ENCODE assay signal across 24 cellular contexts in genomic region chr5:162567644-162568043, GRCh38.
"Had no signal": no experiment of that assay in that cellular context is flagged by ENCODE, and none has a peak within 500 bp of the region (broad histone marks: within the 10 kb centered on the region; RNA-seq: fewer than 3 reads in every experiment).

No MANE protein-coding gene starts in this region.

- H3K4me2 ChIP-seq: PC-9 had no signal

- H2AFZ ChIP-seq: PC-9 had no signal

- H3K9me3 ChIP-seq: Peyer's patch had no signal

- H3K27me3 ChIP-seq: Peyer's patch, SJSA1 had no signal

- H3K4me1 ChIP-seq: Peyer's patch, SJSA1 had no signal

- H3K27ac ChIP-seq: PC-9, Peyer's patch, SJSA1, SK-N-MC had no signal

- H3K4me3 ChIP-seq: PC-9, Peyer's patch, SJSA1, SK-N-MC had no signal

- H3K36me3 ChIP-seq: Peyer's patch, SJSA1 had no signal

- ATAC-seq: HepG2, Right ventricle myocardium inferior had no signal

- DNase-seq: IMR-90; Kasumi-1; KG1; MM.1S; NCI-H1092 treated with DMSO at 0.1 percent for 48 hours; NCI-H1436; NCI-H187; NCI-H2029; NCI-H2081 treated with DMSO at 0.1 percent for 48 hours; NCI-H2171; NCI-H226; NCI-H446; NCI-H510A; NCI-H524 treated with DMSO at 0.1 percent for 48 hours; NCI-H69; NCI-H774; NK-92 treated with Interleukin-12 subunit alpha and Interleukin-12 subunit beta, amount 100 ng/mL, for 24 hours; PC-9; Peyer's patch; SHP77 treated with DMSO at 0.1 percent for 48 hours had no signal
